ENCODE assay signal across 8 cellular contexts in the genomic region with DNA sequence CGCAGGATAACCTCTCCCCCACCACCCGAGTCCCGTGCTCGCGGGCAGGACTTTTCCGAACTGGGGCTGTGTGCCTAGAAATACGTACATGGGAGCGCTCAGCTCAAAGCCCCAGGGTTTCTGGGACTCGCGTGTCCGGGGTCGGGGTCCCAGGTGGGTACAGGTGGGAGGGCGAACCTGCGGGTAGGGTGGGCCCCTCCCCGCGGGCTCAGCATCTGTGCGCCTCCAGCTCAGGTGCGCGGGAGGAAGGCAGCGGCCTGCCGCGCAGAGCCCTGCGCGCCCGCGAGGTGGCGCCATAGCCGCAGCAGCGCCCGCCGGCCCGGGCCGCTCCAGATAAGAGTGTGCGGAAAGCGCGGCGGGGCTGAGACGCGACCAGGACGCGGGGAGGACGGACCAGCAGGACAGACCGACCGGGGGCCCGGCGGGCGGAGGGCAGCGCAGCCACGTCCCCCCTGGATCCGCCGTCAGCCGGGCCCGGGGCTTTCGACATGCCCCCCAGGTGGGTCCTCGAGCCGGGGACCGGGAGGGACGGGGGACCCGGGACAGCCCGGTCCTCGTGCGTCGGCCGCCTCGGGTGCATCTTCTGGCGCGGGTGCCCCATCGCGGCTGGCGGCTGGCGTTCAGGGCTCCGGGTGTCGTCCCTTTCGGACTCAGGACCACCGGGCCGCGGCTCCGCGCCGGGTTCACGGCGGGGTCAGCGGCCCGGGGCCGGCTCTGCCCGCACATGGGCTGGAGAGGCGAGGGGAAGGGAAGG. TPM values are rescaled to one million over a fixed set of nuclear protein-coding genes. Genes with fewer than 3 reads are reported as not detected.
A peak's percentile ranks its signal among the peaks of the same experiment; 100 is the strongest.
DNase-seq lines count a peak whose midpoint lies in the region; ATAC-seq, FAIRE-seq and TF ChIP-seq lines count a peak whose summit lies in the region.

A gene with protein sequence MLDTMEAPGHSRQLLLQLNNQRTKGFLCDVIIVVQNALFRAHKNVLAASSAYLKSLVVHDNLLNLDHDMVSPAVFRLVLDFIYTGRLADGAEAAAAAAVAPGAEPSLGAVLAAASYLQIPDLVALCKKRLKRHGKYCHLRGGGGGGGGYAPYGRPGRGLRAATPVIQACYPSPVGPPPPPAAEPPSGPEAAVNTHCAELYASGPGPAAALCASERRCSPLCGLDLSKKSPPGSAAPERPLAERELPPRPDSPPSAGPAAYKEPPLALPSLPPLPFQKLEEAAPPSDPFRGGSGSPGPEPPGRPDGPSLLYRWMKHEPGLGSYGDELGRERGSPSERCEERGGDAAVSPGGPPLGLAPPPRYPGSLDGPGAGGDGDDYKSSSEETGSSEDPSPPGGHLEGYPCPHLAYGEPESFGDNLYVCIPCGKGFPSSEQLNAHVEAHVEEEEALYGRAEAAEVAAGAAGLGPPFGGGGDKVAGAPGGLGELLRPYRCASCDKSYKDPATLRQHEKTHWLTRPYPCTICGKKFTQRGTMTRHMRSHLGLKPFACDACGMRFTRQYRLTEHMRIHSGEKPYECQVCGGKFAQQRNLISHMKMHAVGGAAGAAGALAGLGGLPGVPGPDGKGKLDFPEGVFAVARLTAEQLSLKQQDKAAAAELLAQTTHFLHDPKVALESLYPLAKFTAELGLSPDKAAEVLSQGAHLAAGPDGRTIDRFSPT (plus strand): TSS at position 364 of the 754 bp plus-strand sequence. CDS start 1,588 bp downstream, outside the sequence.

- no peaks in the 10 kb centered on the region for H3F3A ChIP-seq in Loucy (ENCODE audit: low read depth)

- peaks cover 7% of the 10 kb centered on the region for H3K36me3 Mint-ChIP-seq in astrocyte (ENCODE audit: low read depth, unreplicated experiment)

- H4K20me1 ChIP-seq in Loucy (ENCODE audit: insufficient read depth, low read length, poor library complexity, severe bottlenecking) (peaks cover 6% of the 10 kb centered on the region), astrocyte (ENCODE audit: insufficient read depth, low read length) (peaks cover 40% of the 10 kb centered on the region)

- H3K9ac ChIP-seq in Loucy (ENCODE audit: low read depth, low read length, poor library complexity, severe bottlenecking) = no peak within 1 kb of the TSS
- peak within 1 kb of the TSS; percentile 93 for H3K9ac ChIP-seq in astrocyte (ENCODE audit: low read length)

- H3K4me1 ChIP-seq in Loucy (ENCODE audit: insufficient read depth, low read length, poor library complexity, severe bottlenecking) = peaks cover 15% of the 10 kb centered on the region
- H3K4me1 ChIP-seq in astrocyte (ENCODE audit: insufficient read depth, low read length) = peaks cover 31% of the 10 kb centered on the region

- no peak for FAIRE-seq in astrocyte (lab: Jason Lieb, UNC)

- peak within 1 kb of the TSS; percentile 41 for H3K27ac Mint-ChIP-seq in astrocyte (ENCODE audit: unreplicated experiment)

- H3K9me3 ChIP-seq in Loucy (ENCODE audit: insufficient read depth, low read depth, low read length) = no peaks in the 10 kb centered on the region
- no peaks in the 10 kb centered on the region for H3K9me3 ChIP-seq in astrocyte (ENCODE audit: insufficient read depth, low read depth, low read length)

- peak; percentile 27 for ATAC-seq in GM19455 (IDR thresholded peaks at IDR 0.05; ENCODE audit: unreplicated experiment)
- no peak for ATAC-seq in GM21390 (IDR thresholded peaks at IDR 0.05; ENCODE audit: unreplicated experiment)

- DNase-seq in T1000 (lab: John Stamatoyannopoulos, UW) (peak; percentile 71), astrocyte (ENCODE audit: low read depth) (no peak), hepatic stellate cell (ENCODE audit: low spot score) (peak; percentile 89), retina (peak; percentile 92)

- H3K27ac ChIP-seq in C4-2B (no peak within 1 kb of the TSS), astrocyte (ENCODE audit: low read depth, low read length) (peak within 1 kb of the TSS; percentile 87)

- peak within 1 kb of the TSS; percentile 78 for H3K4me3 Mint-ChIP-seq in astrocyte (ENCODE audit: unreplicated experiment)

- H3K36me3 ChIP-seq in Loucy (ENCODE audit: insufficient read depth, low read length) (0 out of 2 replicates have a peak, but pooled peaks cover under 1% of the 10 kb centered on the region), astrocyte (ENCODE audit: insufficient read depth, low read length) (peaks cover 4% of the 10 kb centered on the region)

- H3K4me1 Mint-ChIP-seq in astrocyte (ENCODE audit: low read depth, unreplicated experiment) = peaks cover 4% of the 10 kb centered on the region

- H3K27me3 ChIP-seq in Loucy (ENCODE audit: insufficient read depth, low read length, poor library complexity, severe bottlenecking) = no peaks in the 10 kb centered on the region
- H3K27me3 ChIP-seq in astrocyte (ENCODE audit: insufficient read depth, low read length) = no peaks in the 10 kb centered on the region

- H3K4me2 ChIP-seq in Loucy (ENCODE audit: low read depth, low read length, poor library complexity, severe bottlenecking) (peak within 1 kb of the TSS; percentile 87), astrocyte (ENCODE audit: low read length) (peak within 1 kb of the TSS; percentile 86)

- peaks cover 5% of the 10 kb centered on the region for H3K9me3 Mint-ChIP-seq in astrocyte (ENCODE audit: unreplicated experiment)

- peaks cover 2% of the 10 kb centered on the region for H3K27me3 Mint-ChIP-seq in astrocyte (ENCODE audit: low read depth, unreplicated experiment)

- TF ChIP-seq CTCF in C4-2B (conservative IDR thresholded peaks at IDR 0.05) (peak; percentile 96), Loucy (conservative IDR thresholded peaks at IDR 0.05; ENCODE audit: low read length) (peak; percentile 77), astrocyte (IDR thresholded peaks at IDR 0.05; ENCODE audit: insufficient read depth, low read depth, low read length) (peak; percentile 52)

- H3K79me2 ChIP-seq in Loucy (ENCODE audit: insufficient read depth, low read length) = no peaks in the 10 kb centered on the region
- peaks cover 55% of the 10 kb centered on the region for H3K79me2 ChIP-seq in astrocyte (ENCODE audit: insufficient read depth, low read length)

- peak within 1 kb of the TSS; percentile 79 for H3K4me3 ChIP-seq in Loucy (ENCODE audit: low read length, poor library complexity, severe bottlenecking)
- H3K4me3 ChIP-seq in astrocyte (ENCODE audit: insufficient read depth, low read depth, low read length) = peak within 1 kb of the TSS; percentile 78

- H3K9me2 ChIP-seq in Loucy (replicated peaks; ENCODE audit: low read depth, low read length) = no peaks in the 10 kb centered on the region

- no peak within 1 kb of the TSS; the same call in 1 of the 2 replicates for H2AFZ ChIP-seq in Loucy (ENCODE audit: low read length)
- H2AFZ ChIP-seq in astrocyte (ENCODE audit: low read depth, low read length) = peak within 1 kb of the TSS; percentile 27

RNA-seq across cellular contexts. Expression of the gene that starts here (rescaled TPM):
- total RNA-seq in astrocyte = 9.0 and 14.5 TPM in 2 replicates
